ENCODE assay signal across 21 cellular contexts in genomic region chr4:110851989-110852388, GRCh38.
DNase-seq lines count a peak whose midpoint lies in the region; ATAC-seq, FAIRE-seq and TF ChIP-seq lines count a peak whose summit lies in the region.
"Had no signal": no experiment of that assay in that cellular context is flagged by ENCODE, and none has a peak within 500 bp of the region (broad histone marks: within the 10 kb centered on the region; RNA-seq: fewer than 3 reads in every experiment).

No MANE protein-coding gene starts in this region.

- H3K9ac ChIP-seq in OCI-LY1 (ENCODE audit: low read length) = no peak overlapping the region
- no peak overlapping the region for H3K9ac ChIP-seq in smooth muscle cell (ENCODE audit: low read depth)
- H3K9ac ChIP-seq: BLaER1 had no signal

- no peak overlapping the region for H3K4me2 ChIP-seq in OCI-LY1 (ENCODE audit: low read length)
- H3K4me2 ChIP-seq in smooth muscle cell = peak overlapping the region; percentile 82
- H3K4me2 ChIP-seq: BLaER1, GM23338 had no signal

- H3K27ac ChIP-seq in OCI-LY1 (ENCODE audit: low read depth, low read length, poor library complexity, severe bottlenecking) (no peak overlapping the region), smooth muscle cell (ENCODE audit: low read depth) (peak overlapping the region; percentile 93)
- H3K27ac ChIP-seq: BLaER1, C4-2B had no signal

- H4K20me1 ChIP-seq in OCI-LY1 (ENCODE audit: insufficient read depth, low read length) (no peaks in the 10 kb centered on the region), smooth muscle cell (ENCODE audit: low read depth) (no peaks in the 10 kb centered on the region)
- H4K20me1 ChIP-seq: BLaER1 had no signal

- intact Hi-C loops in mucosa of descending colon (cut with DNase I, micrococcal nuclease) = no loop called here

- TF ChIP-seq CTCF in OCI-LY1 (IDR thresholded peaks at IDR 0.05; ENCODE audit: low read length) = no peak
- TF ChIP-seq CTCF in mucosa of descending colon (IDR thresholded peaks at IDR 0.05) = no peak
- TF ChIP-seq CTCF in smooth muscle cell (IDR thresholded peaks at IDR 0.05; ENCODE audit: borderline replicate concordance, insufficient read depth, poor library complexity, severe bottlenecking) = no peak

- ATAC-seq in mucosa of descending colon = peak; percentile 57
- no peak for ATAC-seq in stimulated activated effector memory CD8-positive, alpha-beta T cell treated with anti-CD3 and anti-CD28 coated beads, Interleukin-12 subunit alpha, Interleukin-12 subunit beta, amount 100 ng/mL, for 72 hours
- ATAC-seq: CD8-positive, alpha-beta T cell; GM23338; HCT116 had no signal

- H3F3A ChIP-seq in OCI-LY1 (ENCODE audit: insufficient read depth, low read length) (no peaks in the 10 kb centered on the region), smooth muscle cell (ENCODE audit: low read depth) (peaks cover 9% of the 10 kb centered on the region)

- no peaks in the 10 kb centered on the region for H3K4me1 Mint-ChIP-seq in stimulated activated effector memory CD8-positive, alpha-beta T cell treated with anti-CD3 and anti-CD28 coated beads, Interleukin-12 subunit alpha, Interleukin-12 subunit beta, amount 100 ng/mL, for 72 hours
- H3K4me1 Mint-ChIP-seq: B cell; CD4-positive, CD25-positive, alpha-beta regulatory T cell had no signal

- H3K9me2 ChIP-seq in OCI-LY1 (ENCODE audit: low read depth, low read length) = no peaks in the 10 kb centered on the region

- H3K9me3 ChIP-seq in OCI-LY1 (ENCODE audit: low read length) (no peaks in the 10 kb centered on the region), mucosa of descending colon (no peaks in the 10 kb centered on the region), smooth muscle cell (replicated peaks; ENCODE audit: low read depth) (no peaks in the 10 kb centered on the region)
- H3K9me3 ChIP-seq: BLaER1, Caco-2 had no signal

- H3K27me3 ChIP-seq in OCI-LY1 (ENCODE audit: insufficient read depth, low read length) (no peaks in the 10 kb centered on the region), smooth muscle cell (ENCODE audit: low read depth) (no peaks in the 10 kb centered on the region)
- H3K27me3 ChIP-seq: BLaER1 had no signal

- H3K4me3 ChIP-seq in OCI-LY1 (ENCODE audit: low read depth, low read length, poor library complexity, severe bottlenecking) (no peak overlapping the region), mucosa of descending colon (no peak overlapping the region), smooth muscle cell (no peak overlapping the region)
- H3K4me3 ChIP-seq: BLaER1, GM23338 had no signal

- FAIRE-seq in colon (lab: Jason Lieb, UNC) = peak; percentile 14
- FAIRE-seq: GM12891, GM18507 had no signal

- H2AFZ ChIP-seq in OCI-LY1 (ENCODE audit: low read length) (peak overlapping the region; percentile 54; the same call in 1 of the 2 replicates), smooth muscle cell (ENCODE audit: low read depth) (peak overlapping the region; percentile 36)
- H2AFZ ChIP-seq: GM23338 had no signal

- no peaks in the 10 kb centered on the region for H3K36me3 Mint-ChIP-seq in stimulated activated effector memory CD8-positive, alpha-beta T cell treated with anti-CD3 and anti-CD28 coated beads, Interleukin-12 subunit alpha, Interleukin-12 subunit beta, amount 100 ng/mL, for 72 hours
- H3K36me3 Mint-ChIP-seq: CD4-positive, CD25-positive, alpha-beta regulatory T cell; CD8-positive, alpha-beta T cell had no signal

- H3K9me3 Mint-ChIP-seq in stimulated activated effector memory CD8-positive, alpha-beta T cell treated with anti-CD3 and anti-CD28 coated beads, Interleukin-12 subunit alpha, Interleukin-12 subunit beta, amount 100 ng/mL, for 72 hours = no peaks in the 10 kb centered on the region
- H3K9me3 Mint-ChIP-seq: CD8-positive, alpha-beta T cell; GM23338; H9 had no signal

- 93% methylated on average over 2 of the region's 2 CpGs for WGBS in smooth muscle cell (ENCODE audit: low lambda C conversion rate)

- H3K27ac Mint-ChIP-seq in stimulated activated effector memory CD8-positive, alpha-beta T cell treated with anti-CD3 and anti-CD28 coated beads, Interleukin-12 subunit alpha, Interleukin-12 subunit beta, amount 100 ng/mL, for 72 hours = no peak overlapping the region
- H3K27ac Mint-ChIP-seq: B cell; CD4-positive, CD25-positive, alpha-beta regulatory T cell; CD8-positive, alpha-beta T cell; GM23338 had no signal

- H3K4me1 ChIP-seq in OCI-LY1 (ENCODE audit: insufficient read depth, low read length, severe bottlenecking) = peaks cover 18% of the 10 kb centered on the region
- peaks cover 26% of the 10 kb centered on the region for H3K4me1 ChIP-seq in mucosa of descending colon (ENCODE audit: low read depth)
- peaks cover 16% of the 10 kb centered on the region for H3K4me1 ChIP-seq in smooth muscle cell (ENCODE audit: low read depth)
- H3K4me1 ChIP-seq: BLaER1 had no signal

- no peak overlapping the region for H3K4me3 Mint-ChIP-seq in stimulated activated effector memory CD8-positive, alpha-beta T cell treated with anti-CD3 and anti-CD28 coated beads, Interleukin-12 subunit alpha, Interleukin-12 subunit beta, amount 100 ng/mL, for 72 hours
- H3K4me3 Mint-ChIP-seq: B cell; CD4-positive, CD25-positive, alpha-beta regulatory T cell; CD8-positive, alpha-beta T cell; GM23338; H9 had no signal

- no peaks in the 10 kb centered on the region for H3K36me3 ChIP-seq in OCI-LY1 (ENCODE audit: insufficient read depth, low read length)
- no peaks in the 10 kb centered on the region for H3K36me3 ChIP-seq in mucosa of descending colon (ENCODE audit: low read depth)
- H3K36me3 ChIP-seq in smooth muscle cell (ENCODE audit: low read depth) = no peaks in the 10 kb centered on the region
- H3K36me3 ChIP-seq: BLaER1 had no signal

- peak in 1 of 3 donors; percentile 50 for DNase-seq in mucosa of descending colon
- no peak for DNase-seq in smooth muscle cell (lab: John Stamatoyannopoulos, UW; ENCODE audit: unreplicated experiment)
- no peak for DNase-seq in ACHN
- no peak for DNase-seq in EL
- DNase-seq in SW 1271 (lab: John Stamatoyannopoulos, UW) = no peak
- no peak for DNase-seq in stimulated activated effector memory CD8-positive, alpha-beta T cell treated with anti-CD3 and anti-CD28 coated beads, Interleukin-12 subunit alpha, Interleukin-12 subunit beta, amount 100 ng/mL, for 72 hours (ENCODE audit: low spot score in 2 of 2)
- DNase-seq: Caco-2; CD4-positive, CD25-positive, alpha-beta regulatory T cell; CD8-positive, alpha-beta T cell; DMS153; GF-D8; H9 had no signal

- H3K79me2 ChIP-seq in OCI-LY1 (ENCODE audit: insufficient read depth, low read length) = no peaks in the 10 kb centered on the region
- peaks cover 24% of the 10 kb centered on the region for H3K79me2 ChIP-seq in smooth muscle cell (ENCODE audit: low read depth)

- in situ Hi-C loops in ACHN (cut with HindIII; ENCODE audit: low pct_ligation_motif_present, low pct_unique_long_range_greater_than_20kb, low sequenced_read_pairs) = no loop called here
